In genomic region chr2:105301646-105302045, GRCh38 we compare ENCODE assay signal across 19 cellular contexts.
"Had no signal": no experiment of that assay in that cellular context is flagged by ENCODE, and none has a peak within 500 bp of the region (broad histone marks: within the 10 kb centered on the region; RNA-seq: fewer than 3 reads in every experiment).

No MANE protein-coding gene starts in this region.

- H3K9me3 ChIP-seq: adrenal gland, breast epithelium, esophagus muscularis mucosa, gastroesophageal sphincter, heart left ventricle, right lobe of liver, testis had no signal

- ATAC-seq: activated CD4-positive, CD25-positive, alpha-beta regulatory T cell treated with anti-CD3 and anti-CD28 coated beads, Interleukin-2, amount 50 U/mL, for 24 hours; gastroesophageal sphincter; heart left ventricle; left lobe of liver; natural killer cell treated with Interleukin-12 subunit alpha and Interleukin-12 subunit beta and Interleukin-15 and Interleukin-18, amount 100 ng/mL, for 72 hours; right lobe of liver had no signal

- H3K4me1 ChIP-seq: adrenal gland, breast epithelium, gastroesophageal sphincter, heart left ventricle, right lobe of liver, testis had no signal

- H3K4me3 Mint-ChIP-seq: activated T-helper 1 cell treated with anti-CD3 and anti-CD28 coated beads, Interleukin-12 subunit alpha, Interleukin-12 subunit beta, Interleukin-2, Interleukin-4 antibody, amounts not matched to agents 30 ng/mL and 10 ng/mL and 1 ng/mL, durations not matched to agents 14 hours and 24 hours and 36 hours; natural killer cell treated with Interleukin-12 subunit alpha and Interleukin-12 subunit beta and Interleukin-15 and Interleukin-18, amount 100 ng/mL, for 72 hours had no signal

- H3K9me3 Mint-ChIP-seq: activated T-helper 1 cell treated with anti-CD3 and anti-CD28 coated beads, Interleukin-12 subunit alpha, Interleukin-12 subunit beta, Interleukin-2, Interleukin-4 antibody, amounts not matched to agents 30 ng/mL and 10 ng/mL and 1 ng/mL, durations not matched to agents 14 hours and 24 hours and 36 hours; natural killer cell treated with Interleukin-12 subunit alpha and Interleukin-12 subunit beta and Interleukin-15 and Interleukin-18, amount 100 ng/mL, for 72 hours had no signal

- H3K27ac Mint-ChIP-seq: activated T-helper 1 cell treated with anti-CD3 and anti-CD28 coated beads, Interleukin-12 subunit alpha, Interleukin-12 subunit beta, Interleukin-2, Interleukin-4 antibody, amounts not matched to agents 30 ng/mL and 10 ng/mL and 1 ng/mL, durations not matched to agents 14 hours and 24 hours and 36 hours; natural killer cell treated with Interleukin-12 subunit alpha and Interleukin-12 subunit beta and Interleukin-15 and Interleukin-18, amount 100 ng/mL, for 72 hours had no signal

- H3K9ac ChIP-seq: parathyroid adenoma had no signal

- H2AFZ ChIP-seq: parathyroid adenoma had no signal

- DNase-seq: activated CD8-positive, alpha-beta memory T cell treated with anti-CD3 and anti-CD28 coated beads for 24 hours; adrenal gland; effector CD4-positive, alpha-beta T cell; heart left ventricle; kidney; right lobe of liver; small intestine; stimulated activated CD4-positive, alpha-beta T cell treated with anti-CD3 and anti-CD28 coated beads, Interleukin-15, amount 100 ng/mL, for 24 hours; stimulated activated CD4-positive, alpha-beta T cell treated with anti-CD3 and anti-CD28 coated beads, Interleukin-2, amount 100 ng/mL, for 48 hours; testis had no signal

- H3K4me3 ChIP-seq: adrenal gland, breast epithelium, esophagus muscularis mucosa, gastroesophageal sphincter, heart left ventricle, lung, right lobe of liver, testis had no signal

- H3K27me3 Mint-ChIP-seq: natural killer cell treated with Interleukin-12 subunit alpha and Interleukin-12 subunit beta and Interleukin-15 and Interleukin-18, amount 100 ng/mL, for 72 hours had no signal

- H3K27me3 ChIP-seq: adrenal gland, breast epithelium, esophagus muscularis mucosa, gastroesophageal sphincter, heart left ventricle, right lobe of liver, testis had no signal

- H3K27ac ChIP-seq: adrenal gland, breast epithelium, esophagus muscularis mucosa, gastroesophageal sphincter, heart left ventricle, parathyroid adenoma, right lobe of liver, testis had no signal
